ENCODE assay signal across 8 cellular contexts in genomic region chr13:102799544-102800144, GRCh38. TPM values are rescaled to one million over a fixed set of nuclear protein-coding genes. Genes with fewer than 3 reads are reported as not detected.
DNase-seq lines count a peak whose midpoint lies in the region; ATAC-seq and TF ChIP-seq lines count a peak whose summit lies in the region.

No MANE protein-coding gene starts in this region.

- TF ChIP-seq CTCF in MCF 10A (IDR thresholded peaks at IDR 0.05; ENCODE audit: unreplicated experiment): no peak

- ATAC-seq in HG02610 (IDR thresholded peaks at IDR 0.05; ENCODE audit: unreplicated experiment): peak; percentile 4

- POLR2A ChIA-PET in MCF 10A (lab: Yijun Ruan, JAX): interaction anchor here (0.5 to 6.0 kb wide), 15 partner anchors 9 to 214 kb away, joined by 3 to 79 read pairs (median 6); partner anchors contain the start of genes ERCC5, TEX30 and TPP2

- DNase-seq in activated CD4-positive, alpha-beta T cell treated with anti-CD3 and anti-CD28 coated beads, Interleukin-2, amount 10 ng/mL, durations not matched to agents 24 days and 14 days: no peak
- no peak for DNase-seq in activated CD4-positive, alpha-beta T cell treated with anti-CD3 and anti-CD28 coated beads, Interleukin-2, amount 50 U/mL, for 48 hours
- DNase-seq in NCI-H82 (lab: John Stamatoyannopoulos, UW): peak; percentile 62
- DNase-seq in MCF 10A (ENCODE audit: unreplicated experiment): peak; percentile 36
- peak; percentile 36 for DNase-seq in iPS-NIHi11 (ENCODE audit: low spot score)
- no peak for DNase-seq in T-helper 9 cell

- no TSS peak for BruUV-seq in MCF 10A (replicated peaks; lab: Mats Ljungman, UMichigan)

- intact Hi-C loops in activated CD4-positive, alpha-beta T cell treated with anti-CD3 and anti-CD28 coated beads, Interleukin-2, amount 10 ng/mL, durations not matched to agents 24 days and 14 days (cut with micrococcal nuclease): loop anchor here (1.0 to 2.0 kb wide), 6 partner anchors 15 to 203 kb away; partner anchors contain the start of genes TEX30 and TPP2
- intact Hi-C loops in MCF 10A (cut with micrococcal nuclease): loop anchor here (1.0 kb wide), 6 partner anchors 26 to 219 kb away; partner anchors contain the start of gene TEX30

- peak overlapping the region; percentile 49 to 76 (median 71) for H3K4me3 ChIP-seq in skin epidermis

- peak overlapping the region; percentile 98 for H3K4me3 Mint-ChIP-seq in activated CD4-positive, alpha-beta T cell treated with anti-CD3 and anti-CD28 coated beads, Interleukin-2, amount 10 ng/mL, durations not matched to agents 24 days and 14 days
- peak overlapping the region; percentile 92 for H3K4me3 Mint-ChIP-seq in MCF 10A (ENCODE audit: unreplicated experiment)

- H3K27ac Mint-ChIP-seq in activated CD4-positive, alpha-beta T cell treated with anti-CD3 and anti-CD28 coated beads, Interleukin-2, amount 10 ng/mL, durations not matched to agents 24 days and 14 days: peak overlapping the region; percentile 89
- H3K27ac Mint-ChIP-seq in MCF 10A (ENCODE audit: low read depth, unreplicated experiment): peak overlapping the region; percentile 73

- peaks cover 31% of the 10 kb centered on the region for H3K4me1 Mint-ChIP-seq in activated CD4-positive, alpha-beta T cell treated with anti-CD3 and anti-CD28 coated beads, Interleukin-2, amount 10 ng/mL, durations not matched to agents 24 days and 14 days
- peaks cover 21% of the 10 kb centered on the region for H3K4me1 Mint-ChIP-seq in MCF 10A (ENCODE audit: insufficient read depth, unreplicated experiment)

- H3K27ac ChIP-seq in skin epidermis: peak overlapping the region; percentile 35 to 92 (median 83)

- no peaks in the 10 kb centered on the region for H3K9me3 Mint-ChIP-seq in activated CD4-positive, alpha-beta T cell treated with anti-CD3 and anti-CD28 coated beads, Interleukin-2, amount 10 ng/mL, durations not matched to agents 24 days and 14 days
- H3K9me3 Mint-ChIP-seq in MCF 10A (ENCODE audit: unreplicated experiment): no peaks in the 10 kb centered on the region

- H3K36me3 Mint-ChIP-seq in activated CD4-positive, alpha-beta T cell treated with anti-CD3 and anti-CD28 coated beads, Interleukin-2, amount 10 ng/mL, durations not matched to agents 24 days and 14 days (ENCODE audit: low read depth): peaks cover 18% of the 10 kb centered on the region
- H3K36me3 Mint-ChIP-seq in MCF 10A (ENCODE audit: insufficient read depth, unreplicated experiment): peaks cover 35% of the 10 kb centered on the region

- no peaks in the 10 kb centered on the region for H3K27me3 Mint-ChIP-seq in activated CD4-positive, alpha-beta T cell treated with anti-CD3 and anti-CD28 coated beads, Interleukin-2, amount 10 ng/mL, durations not matched to agents 24 days and 14 days
- no peaks in the 10 kb centered on the region for H3K27me3 Mint-ChIP-seq in MCF 10A (ENCODE audit: insufficient read depth, unreplicated experiment)

- CTCF ChIA-PET in MCF 10A (lab: Yijun Ruan, JAX): interaction anchor here (0.6 to 3.2 kb wide), 24 partner anchors 8 to 1452 kb away, joined by 3 to 13 read pairs (median 4); no protein-coding TSS in a partner anchor

RNA-seq across cellular contexts. Expression of gene BIVM, which starts 0.7 kb away (rescaled TPM):
- total RNA-seq in activated CD4-positive, alpha-beta T cell treated with anti-CD3 and anti-CD28 coated beads, Interleukin-2, amount 10 ng/mL, durations not matched to agents 24 days and 14 days: 26.5 and 34.9 TPM in 2 replicates
- 33.1 and 36.6 TPM in 2 replicates for total RNA-seq in MCF 10A (2022)

RNA-seq across cellular contexts. Expression of gene POGLUT2, which starts 0.9 kb away (rescaled TPM):
- total RNA-seq in activated CD4-positive, alpha-beta T cell treated with anti-CD3 and anti-CD28 coated beads, Interleukin-2, amount 10 ng/mL, durations not matched to agents 24 days and 14 days: 13.2 and 15.6 TPM in 2 replicates
- 8.3 and 9.0 TPM in 2 replicates for total RNA-seq in MCF 10A (2022)

RNA-seq across cellular contexts. Expression of gene TEX30, which starts 26.1 kb away (rescaled TPM):
- total RNA-seq in activated CD4-positive, alpha-beta T cell treated with anti-CD3 and anti-CD28 coated beads, Interleukin-2, amount 10 ng/mL, durations not matched to agents 24 days and 14 days: 55.4 and 65.6 TPM in 2 replicates
- total RNA-seq in MCF 10A (2022): 10.7 and 14.2 TPM in 2 replicates

RNA-seq across cellular contexts. Expression of gene ERCC5, which starts 46.2 kb away (rescaled TPM):
- total RNA-seq in activated CD4-positive, alpha-beta T cell treated with anti-CD3 and anti-CD28 coated beads, Interleukin-2, amount 10 ng/mL, durations not matched to agents 24 days and 14 days: 39.4 and 47.4 TPM in 2 replicates
- 68.1 and 68.8 TPM in 2 replicates for total RNA-seq in MCF 10A (2022)

Comparison
In these comparisons a context has a peak if more than half of its experiments do, and no peak if none do; other contexts are left out.
1. DNase-seq: peak in NCI-H82 (single experiment), MCF 10A (single experiment) and iPS-NIHi11 (single experiment); none in activated CD4-positive, alpha-beta T cell treated with anti-CD3 and anti-CD28 coated beads, Interleukin-2, amount 10 ng/mL, durations not matched to agents 24 days and 14 days (single experiment), activated CD4-positive, alpha-beta T cell treated with anti-CD3 and anti-CD28 coated beads, Interleukin-2, amount 50 U/mL, for 48 hours (0 of 2) and T-helper 9 cell (single experiment).